In the genomic region with DNA sequence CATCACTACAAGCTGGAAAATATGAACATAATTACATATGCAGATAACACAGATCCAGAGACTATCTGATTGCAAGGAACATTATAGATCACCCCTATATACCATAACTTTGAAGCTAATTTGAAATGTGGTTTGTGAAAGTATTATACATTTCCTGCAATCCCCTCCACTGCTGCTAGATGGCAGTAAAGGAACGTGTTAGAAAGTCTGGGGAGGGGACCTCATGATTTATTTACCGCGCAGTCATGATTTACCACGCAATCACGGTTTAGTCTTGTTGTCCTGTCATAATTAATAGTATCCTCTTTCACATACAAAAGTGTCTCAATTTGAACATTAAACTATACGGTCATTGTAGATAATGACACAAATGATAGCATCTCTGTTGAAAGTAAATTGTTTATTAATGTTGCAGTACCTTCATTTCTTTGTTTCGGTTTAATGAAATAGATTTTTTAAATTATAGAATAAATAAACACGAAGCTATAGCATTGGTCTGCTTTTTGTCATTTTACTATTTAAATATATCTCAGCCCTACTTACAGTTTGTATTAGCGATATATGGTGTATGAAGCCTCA, we compare ENCODE assay signal across 8 cellular contexts.
DNase-seq lines count a peak whose midpoint lies in the region; ATAC-seq, FAIRE-seq and TF ChIP-seq lines count a peak whose summit lies in the region.

No MANE protein-coding gene starts in this region.

- TF ChIP-seq CTCF in PC-3 (conservative IDR thresholded peaks at IDR 0.05; ENCODE audit: low read depth, low read length) = peak; percentile 93
- TF ChIP-seq CTCF in glutamatergic neuron (IDR thresholded peaks at IDR 0.05; ENCODE audit: partially characterized antibody, unreplicated experiment) = peak; percentile 84

- intact Hi-C loops in PC-3 (cut with micrococcal nuclease) = loop anchor here (1.0 to 10.0 kb wide), 6 partner anchors 29 to 611 kb away; no protein-coding TSS in a partner anchor

- H3K36me3 Mint-ChIP-seq in glutamatergic neuron (ENCODE audit: unreplicated experiment) = no peaks in the 10 kb centered on the region

- CTCF ChIA-PET in PC-3 (lab: Charles Lee) = interaction anchor here (0.6 to 2.5 kb wide), 15 partner anchors 10 to 209 kb away, joined by 3 to 43 read pairs (median 4); no protein-coding TSS in a partner anchor

- H3K4me2 ChIP-seq in PC-3 (ENCODE audit: low read length) = peak overlapping the region; percentile 86

- peak overlapping the region; percentile 74 for H3K4me3 ChIP-seq in PC-3 (ENCODE audit: low read length)
- H3K4me3 ChIP-seq in small intestine (ENCODE audit: low read depth in 1 of 2, low read length in 2 of 2) = no peak overlapping the region

- no peak overlapping the region for H3K27ac Mint-ChIP-seq in glutamatergic neuron (ENCODE audit: unreplicated experiment)

- POLR2A ChIA-PET in PC-3 (lab: Charles Lee; ENCODE audit: unreplicated experiment) = interaction anchor here (0.6 kb wide), 1 partner anchor 149 kb away, joined by 3 read pairs; no protein-coding TSS in a partner anchor

- H4K20me1 ChIP-seq in PC-3 (ENCODE audit: low read length) = no peaks in the 10 kb centered on the region

- H2AFZ ChIP-seq in PC-3 (ENCODE audit: low read length) = peak overlapping the region; percentile 80

- no peaks in the 10 kb centered on the region for H3F3A ChIP-seq in PC-3 (ENCODE audit: low read length, unreplicated experiment)

- H3K27ac ChIP-seq in PC-3 (ENCODE audit: low read length) (no peak overlapping the region), small intestine (ENCODE audit: low read depth in 1 of 2, low read length in 1 of 2) (no peak overlapping the region)

- no peaks in the 10 kb centered on the region for H3K27me3 Mint-ChIP-seq in glutamatergic neuron (ENCODE audit: unreplicated experiment)

- peaks cover 8% of the 10 kb centered on the region for H3K4me1 ChIP-seq in PC-3 (ENCODE audit: insufficient read depth, low read length)
- no peaks in the 10 kb centered on the region for H3K4me1 ChIP-seq in small intestine (ENCODE audit: control insufficient read depth in 2 of 2, insufficient read depth in 1 of 2, low read depth in 1 of 2, low read length in 1 of 2)

- H3K4me1 Mint-ChIP-seq in glutamatergic neuron (ENCODE audit: low read depth, unreplicated experiment) = peaks cover 17% of the 10 kb centered on the region

- H3K36me3 ChIP-seq in PC-3 (ENCODE audit: low read depth, low read length) (no peaks in the 10 kb centered on the region), small intestine (ENCODE audit: control insufficient read depth in 2 of 2, insufficient read depth in 2 of 2, low read length in 2 of 2) (no peaks in the 10 kb centered on the region)

- H3K79me2 ChIP-seq in PC-3 (ENCODE audit: low read length) = no peaks in the 10 kb centered on the region

- H3K9me3 Mint-ChIP-seq in glutamatergic neuron (ENCODE audit: unreplicated experiment) = no peaks in the 10 kb centered on the region

- WGBS in small intestine, 3 donors = 18 to 20% (median 20%) methylated on average over 9 of the region's 9 CpGs

- no TSS peak for BruUV-seq in PC-3 (replicated peaks; lab: Mats Ljungman, UMichigan)

- H3K4me3 Mint-ChIP-seq in glutamatergic neuron (ENCODE audit: unreplicated experiment) = no peak overlapping the region

- no peaks in the 10 kb centered on the region for H3K9me3 ChIP-seq in PC-3 (ENCODE audit: low read length)
- no peaks in the 10 kb centered on the region for H3K9me3 ChIP-seq in small intestine (ENCODE audit: control insufficient read depth, low read depth)

- H3K27me3 ChIP-seq in PC-3 (ENCODE audit: low read length) (no peaks in the 10 kb centered on the region), small intestine (ENCODE audit: control insufficient read depth in 2 of 2, insufficient read depth in 2 of 2, low read length in 2 of 2) (no peaks in the 10 kb centered on the region)

- no peak for FAIRE-seq in small intestine (lab: Jason Lieb, UNC)

- H3K9ac ChIP-seq in PC-3 (ENCODE audit: low read length) = peak overlapping the region; percentile 44

- H3K9me2 ChIP-seq in PC-3 (replicated peaks; ENCODE audit: low read length) = no peaks in the 10 kb centered on the region

- DNase-seq in A172 (ENCODE audit: low spot score) (peak; percentile 41), GDM1 (lab: John Stamatoyannopoulos, UW) (peak; percentile 52), HT-29 (ENCODE audit: low spot score) (peak; percentile 88), PC-3 (peak; percentile 84), glutamatergic neuron (peak; percentile 51), small intestine (peak; percentile 62)
- peak; percentile 48 for DNase-seq in activated naive CD4-positive, alpha-beta T cell treated with anti-CD3 and anti-CD28 coated beads, Interleukin-2, amount 50 U/mL, for 16 hours

- ATAC-seq in PC-3 = peak; percentile 75
- no peak for ATAC-seq in HG03521 (IDR thresholded peaks at IDR 0.05; ENCODE audit: unreplicated experiment)
